Comparison of ENCODE assay signal across 1 cellular context in genomic region chr1:169309178-169310166, GRCh38.
TF ChIP-seq lines count a peak whose summit lies in the region.

No MANE protein-coding gene starts in this region.

TF ChIP-seq in K562, 482 proteins besides CTCF, POLR2A, EP300 and RAD21 (continued from another document and continues in another):
- TF ChIP-seq RNF219 (CRISPR knock-in tag; IDR thresholded peaks at IDR 0.05) (no peak), ZNF398 (CRISPR knock-in tag; IDR thresholded peaks at IDR 0.05) (no peak), ZNF586 (CRISPR knock-in tag; conservative IDR thresholded peaks at IDR 0.05) (no peak), NFIC (IDR thresholded peaks at IDR 0.05) (peak; percentile 56; the same call in 1 of the 2 replicates), ZNF699 (CRISPR knock-in tag; IDR thresholded peaks at IDR 0.05; ENCODE audit: insufficient replicate concordance) (no peak), NCOA4 (IDR thresholded peaks at IDR 0.05; ENCODE audit: partially characterized antibody) (no peak), CEBPZ (IDR thresholded peaks at IDR 0.05; ENCODE audit: borderline replicate concordance, low read depth, low read length) (no peak), THAP12 (CRISPR knock-in tag; IDR thresholded peaks at IDR 0.05) (no peak), FOXA1 (IDR thresholded peaks at IDR 0.05; ENCODE audit: borderline replicate concordance) (no peak), CHD1 (IDR thresholded peaks at IDR 0.05; ENCODE audit: low read length) (no peak), MCM2 (IDR thresholded peaks at IDR 0.05; ENCODE audit: low read depth) (no peak), PBX2 (CRISPR knock-in tag; IDR thresholded peaks at IDR 0.05; ENCODE audit: low read depth) (no peak), PBX2 (tag; conservative IDR thresholded peaks at IDR 0.05; ENCODE audit: low read depth) (peak; percentile 81), ZNF232 (CRISPR knock-in tag; IDR thresholded peaks at IDR 0.05) (no peak), SMAD3 (CRISPR knock-in tag; conservative IDR thresholded peaks at IDR 0.05) (no peak), OTX1 (CRISPR knock-in tag; IDR thresholded peaks at IDR 0.05) (no peak), ZNF436 (CRISPR knock-in tag; IDR thresholded peaks at IDR 0.05) (no peak; the same call in 1 of the 2 replicates), HDAC3 (IDR thresholded peaks at IDR 0.05; ENCODE audit: borderline replicate concordance, partially characterized antibody) (peak; percentile 30), U2AF1 (optimal IDR thresholded peaks at IDR 0.05; ENCODE audit: low read depth, low read length) (no peak), HMG20B (CRISPR knock-in tag; IDR thresholded peaks at IDR 0.05) (no peak), HCFC1 (IDR thresholded peaks at IDR 0.05; ENCODE audit: low read depth, low read length) (no peak), ZNF280B (CRISPR knock-in tag; IDR thresholded peaks at IDR 0.05) (no peak), CUX1 (CRISPR knock-in tag; IDR thresholded peaks at IDR 0.05) (no peak), CREB1 (IDR thresholded peaks at IDR 0.05) (no peak), CREB1 (CRISPR knock-in tag; IDR thresholded peaks at IDR 0.05) (0 out of 2 replicates have a peak, but pooled peaks have one; percentile 17), ZNF274 (IDR thresholded peaks at IDR 0.05; ENCODE audit: borderline replicate concordance, low read depth, low read length) (no peak), SAFB (IDR thresholded peaks at IDR 0.05; ENCODE audit: borderline replicate concordance, low read depth, low read length) (no peak), PRPF4 (IDR thresholded peaks at IDR 0.05; ENCODE audit: insufficient read depth, low read depth, low read length, poor library complexity, severe bottlenecking) (no peak), ATF2 (CRISPR knock-in tag; IDR thresholded peaks at IDR 0.05) (no peak), ZNF316 (IDR thresholded peaks at IDR 0.05) (0 out of 2 replicates have a peak, but pooled peaks have one; percentile 22), POLR2AphosphoS5 (IDR thresholded peaks at IDR 0.05; ENCODE audit: control insufficient read depth, insufficient read depth, low read depth, low read length) (peak; percentile 48), DMBX1 (CRISPR knock-in tag; IDR thresholded peaks at IDR 0.05; ENCODE audit: borderline replicate concordance) (peak; percentile 13; the same call in 1 of the 2 replicates), ZBTB12 (CRISPR knock-in tag; IDR thresholded peaks at IDR 0.05) (no peak)
